Comparison of ENCODE assay signal across 18 cellular contexts in the genomic region with DNA sequence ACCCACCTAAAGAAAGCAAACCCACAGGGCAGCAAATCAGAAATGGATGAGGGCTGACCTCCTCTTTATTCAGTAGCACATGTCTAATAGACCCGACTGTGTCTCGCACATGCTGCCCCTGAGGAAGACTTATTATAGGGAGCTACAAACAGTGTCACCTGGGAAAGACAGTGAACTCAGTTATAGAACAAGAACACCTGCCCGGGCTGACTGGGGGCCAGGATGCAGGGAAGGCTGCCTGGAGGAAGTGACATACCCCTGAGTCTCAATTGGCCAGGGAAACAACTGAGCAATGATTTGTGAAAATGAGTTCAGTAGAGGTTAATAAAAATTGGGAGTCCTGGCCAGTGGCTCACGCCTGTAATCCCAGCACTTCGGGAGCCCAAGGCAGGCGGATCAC.
"Had no signal": no experiment of that assay in that cellular context is flagged by ENCODE, and none has a peak within 500 bp of the region (broad histone marks: within the 10 kb centered on the region; RNA-seq: fewer than 3 reads in every experiment).

No MANE protein-coding gene starts in this region.

- H3K4me3 Mint-ChIP-seq: activated naive CD4-positive, alpha-beta T cell treated with anti-CD3 and anti-CD28 coated beads, Interleukin-2, amount 50 U/mL, for 24 hours; brain; central memory CD8-positive, alpha-beta T cell had no signal

- H3K27ac ChIP-seq: hepatocyte, left ventricle myocardium inferior, neutrophil, right atrium auricular region, testis had no signal

- H3K4me1 Mint-ChIP-seq: activated naive CD4-positive, alpha-beta T cell treated with anti-CD3 and anti-CD28 coated beads, Interleukin-2, amount 50 U/mL, for 24 hours; brain had no signal

- H3K4me1 ChIP-seq: left ventricle myocardium inferior, right atrium auricular region, testis had no signal

- H3K27me3 Mint-ChIP-seq: activated naive CD4-positive, alpha-beta T cell treated with anti-CD3 and anti-CD28 coated beads, Interleukin-2, amount 50 U/mL, for 24 hours; central memory CD8-positive, alpha-beta T cell had no signal

- H3K9me3 Mint-ChIP-seq: central memory CD8-positive, alpha-beta T cell had no signal

- H3K9me3 ChIP-seq: left ventricle myocardium inferior, neutrophil, right atrium auricular region, spleen, testis had no signal

- FAIRE-seq: kidney had no signal

- DNase-seq: activated CD4-positive, alpha-beta T cell treated with anti-CD3 and anti-CD28 coated beads for 4 hours; activated effector memory CD4-positive, alpha-beta T cell treated with Interleukin-2 at 50 U/mL for 16 hours; activated T-cell treated with anti-CD3 and anti-CD28 coated beads for 4 hours; cortex of kidney; kidney; left ventricle myocardium inferior; posterior cingulate gyrus; spleen; stimulated activated CD4-positive, alpha-beta T cell treated with anti-CD3 and anti-CD28 coated beads, Interleukin-2, amount 100 ng/mL, for 24 hours; stimulated activated naive CD8-positive, alpha-beta T cell treated with anti-CD3 and anti-CD28 coated beads, Interleukin-15, Interleukin-2, amounts not matched to agents 100 U/mL and 50 U/mL, for 24 hours; T-helper 1 cell; testis had no signal

- H3K36me3 ChIP-seq: left ventricle myocardium inferior, neutrophil, right atrium auricular region, spleen had no signal

- H3K27me3 ChIP-seq: hepatocyte, neutrophil, right atrium auricular region, spleen, testis had no signal

- H3K4me3 ChIP-seq: hepatocyte, left ventricle myocardium inferior, right atrium auricular region, spleen, testis had no signal
